9 cellular contexts compared by ENCODE assay signal in genomic region chr12:24109381-24110039, GRCh38.
DNase-seq lines count a peak whose midpoint lies in the region; ATAC-seq and TF ChIP-seq lines count a peak whose summit lies in the region.
"Had no signal": no experiment of that assay in that cellular context is flagged by ENCODE, and none has a peak within 500 bp of the region (broad histone marks: within the 10 kb centered on the region; RNA-seq: fewer than 3 reads in every experiment).

No MANE protein-coding gene starts in this region.

- CTCF ChIA-PET in activated CD4-positive, alpha-beta T cell treated with anti-CD3 and anti-CD28 coated beads, Interleukin-2, amount 10 ng/mL, durations not matched to agents 7 days and 5 days (lab: Charles Lee): no interaction called here

- no peaks in the 10 kb centered on the region for H3K4me1 Mint-ChIP-seq in activated CD4-positive, alpha-beta T cell treated with anti-CD3 and anti-CD28 coated beads, Interleukin-2, amount 10 ng/mL, durations not matched to agents 7 days and 5 days

- H3K9me3 ChIP-seq in stomach: no peaks in the 10 kb centered on the region
- H3K9me3 ChIP-seq: HAP-1 had no signal

- intact Hi-C loops in stomach (cut with DNase I; ENCODE audit: low total_unique reads): no loop called here

- H3K9me3 Mint-ChIP-seq in activated CD4-positive, alpha-beta T cell treated with anti-CD3 and anti-CD28 coated beads, Interleukin-2, amount 10 ng/mL, durations not matched to agents 7 days and 5 days: no peaks in the 10 kb centered on the region

- H3K27me3 Mint-ChIP-seq in activated CD4-positive, alpha-beta T cell treated with anti-CD3 and anti-CD28 coated beads, Interleukin-2, amount 10 ng/mL, durations not matched to agents 7 days and 5 days: peaks cover 2% of the 10 kb centered on the region

- peak; percentile 88 for ATAC-seq in GM19023 (IDR thresholded peaks at IDR 0.05; ENCODE audit: unreplicated experiment)
- peak; percentile 99 for ATAC-seq in HG03064 (IDR thresholded peaks at IDR 0.05; ENCODE audit: low read depth, unreplicated experiment)

- no peak overlapping the region for H3K4me3 Mint-ChIP-seq in activated CD4-positive, alpha-beta T cell treated with anti-CD3 and anti-CD28 coated beads, Interleukin-2, amount 10 ng/mL, durations not matched to agents 7 days and 5 days

- no peak overlapping the region for H3K4me3 ChIP-seq in epithelial cell of esophagus (ENCODE audit: low read length)
- no peak overlapping the region for H3K4me3 ChIP-seq in stomach
- H3K4me3 ChIP-seq: HAP-1 had no signal

- H3K36me3 ChIP-seq in stomach: no peaks in the 10 kb centered on the region
- H3K36me3 ChIP-seq: HAP-1 had no signal

- POLR2A ChIA-PET in activated CD4-positive, alpha-beta T cell treated with anti-CD3 and anti-CD28 coated beads, Interleukin-2, amount 10 ng/mL, durations not matched to agents 7 days and 5 days (lab: Charles Lee): no interaction called here

- no peaks in the 10 kb centered on the region for H3K4me1 ChIP-seq in stomach
- H3K4me1 ChIP-seq: HAP-1 had no signal

- H3K27ac ChIP-seq in stomach: no peak overlapping the region

- TF ChIP-seq CTCF in epithelial cell of esophagus (IDR thresholded peaks at IDR 0.05; ENCODE audit: insufficient read depth, low read depth, low read length, missing control alignments) (peak; percentile 64), stomach (IDR thresholded peaks at IDR 0.05) (peak in 5 of 7 experiments; percentile 14 to 45 (median 39))

- no peaks in the 10 kb centered on the region for H3K27me3 ChIP-seq in stomach

- H3K36me3 Mint-ChIP-seq in activated CD4-positive, alpha-beta T cell treated with anti-CD3 and anti-CD28 coated beads, Interleukin-2, amount 10 ng/mL, durations not matched to agents 7 days and 5 days (ENCODE audit: low read depth): no peaks in the 10 kb centered on the region

- 55 to 61% (median 57%) methylated on average over 3 of the region's 3 CpGs for WGBS in stomach, 5 donors

- no peak overlapping the region for H3K27ac Mint-ChIP-seq in activated CD4-positive, alpha-beta T cell treated with anti-CD3 and anti-CD28 coated beads, Interleukin-2, amount 10 ng/mL, durations not matched to agents 7 days and 5 days

- no peak for TF ChIP-seq EP300 in stomach (IDR thresholded peaks at IDR 0.05)

- no peak for TF ChIP-seq POLR2A in stomach (IDR thresholded peaks at IDR 0.05)

- peak; percentile 4 for DNase-seq in Ammon's horn (ENCODE audit: low spot score)
- DNase-seq in NCI-H69 (lab: John Stamatoyannopoulos, UW): peak; percentile 67
- DNase-seq in epithelial cell of esophagus (ENCODE audit: low read depth): peak; percentile 40
- no peak for DNase-seq in stomach
- no peak for DNase-seq in activated CD4-positive, alpha-beta T cell treated with anti-CD3 and anti-CD28 coated beads, Interleukin-2, amount 10 ng/mL, durations not matched to agents 7 days and 5 days
- no peak for DNase-seq in cerebellar nuclear complex (lab: John Stamatoyannopoulos, UW)

Comparison
In these comparisons a context has a peak if more than half of its experiments do, and no peak if none do; other contexts are left out.
1. DNase-seq: peak in Ammon's horn (single experiment), NCI-H69 (single experiment) and epithelial cell of esophagus (single experiment); none in stomach (single experiment), activated CD4-positive, alpha-beta T cell treated with anti-CD3 and anti-CD28 coated beads, Interleukin-2, amount 10 ng/mL, durations not matched to agents 7 days and 5 days (single experiment) and cerebellar nuclear complex (0 of 2).